Comparison of ENCODE assay signal across 37 cellular contexts in genomic region chr1:53417003-53417402, GRCh38. TPM values are rescaled to one million over a fixed set of nuclear protein-coding genes. Genes with fewer than 3 reads are reported as not detected.
DNase-seq lines count a peak whose midpoint lies in the region; ATAC-seq and TF ChIP-seq lines count a peak whose summit lies in the region.
"Had no signal": no experiment of that assay in that cellular context is flagged by ENCODE, and none has a peak within 500 bp of the region (broad histone marks: within the 10 kb centered on the region; RNA-seq: fewer than 3 reads in every experiment).

No MANE protein-coding gene starts in this region.

- H3K27ac ChIP-seq in GM23338 (ENCODE audit: low read depth), result 0 out of 2 replicates have a peak overlapping the region, but pooled peaks have one; percentile 21
- peak overlapping the region; percentile 16; the same call in 1 of the 2 replicates for H3K27ac ChIP-seq in HUES64 (ENCODE audit: low read depth, low read length)
- peak overlapping the region; percentile 13 for H3K27ac ChIP-seq in mesenchymal stem cell (ENCODE audit: low read length, poor library complexity, severe bottlenecking)
- H3K27ac ChIP-seq in effector memory CD4-positive, alpha-beta T cell (ENCODE audit: insufficient read depth, low read length, poor library complexity, severe bottlenecking), result no peak overlapping the region
- H3K27ac ChIP-seq in esophagus squamous epithelium, result no peak overlapping the region
- H3K27ac ChIP-seq: BLaER1 treated with 17β-estradiol and CSF1 and Interleukin-3, amounts not matched to agents 10 nM and 100 nM; KMS-11; Peyer's patch; prostate gland; sigmoid colon; tibial artery; vagina; VCaP had no signal

- H3K4me3 Mint-ChIP-seq in GM23338 (peak overlapping the region; percentile 10; the same call in 1 of the 3 replicates), brain (peak overlapping the region; percentile 53 to 68 (median 60))
- H3K4me3 Mint-ChIP-seq: activated naive CD8-positive, alpha-beta T cell; HFFc6; mesothelial cell of epicardium; naive B cell; T-helper 2 cell treated with Interferon-gamma antibody and Interleukin-4, amounts not matched to agents 5 μg/mL and 100 μg/mL, for 36 hours had no signal

- H3F3A ChIP-seq in GM23338 (replicated peaks; ENCODE audit: low read depth), result 0 out of 2 replicates have a peak, but pooled peaks cover 3% of the 10 kb centered on the region

- intact Hi-C loops in esophagus squamous epithelium (cut with DNase I), result no loop called here

- H3K14ac ChIP-seq in mesenchymal stem cell (ENCODE audit: low read length in 2 of 2), result no peak overlapping the region

- H2BK12ac ChIP-seq in mesenchymal stem cell (ENCODE audit: low read length in 2 of 2), result no peak overlapping the region

- no peak overlapping the region for H4K91ac ChIP-seq in mesenchymal stem cell (ENCODE audit: low read length)

- TF ChIP-seq CTCF in GM23338 (conservative IDR thresholded peaks at IDR 0.05; ENCODE audit: low read depth in 2 of 2) (no peak), brain (conservative IDR thresholded peaks at IDR 0.05) (no peak), esophagus squamous epithelium (IDR thresholded peaks at IDR 0.05) (no peak)

- DNase-seq in GM23338 (ENCODE audit: low spot score) (peak; percentile 53), mesenchymal stem cell (no peak), esophagus squamous epithelium (lab: John Stamatoyannopoulos, UW) (no peak), NCI-H2227 (lab: John Stamatoyannopoulos, UW; ENCODE audit: unreplicated experiment) (no peak)
- no peak for DNase-seq in effector memory CD4-positive, alpha-beta T cell
- DNase-seq: activated CD4-positive, alpha-beta T cell treated with anti-CD3 and anti-CD28 coated beads for 4 hours; activated effector memory CD4-positive, alpha-beta T cell treated with anti-CD3 and anti-CD28 coated beads, Interleukin-2, amount 50 U/mL, for 16 hours; COR-L47; DMS53; HFFc6; hippocampal formation; islet precursor cell; MM.1S; naive B cell; NCI-H1417 treated with DMSO at 0.1 percent for 48 hours; NCI-H2081 treated with DMSO at 0.1 percent for 48 hours; NCI-H82; occipital lobe; Peyer's patch; SHP77; sigmoid colon; stimulated activated CD4-positive, alpha-beta T cell treated with anti-CD3 and anti-CD28 coated beads, Interleukin-4, amount 100 ng/mL, for 1 hour; tibial artery had no signal

- TF ChIP-seq POLR2A in esophagus squamous epithelium (IDR thresholded peaks at IDR 0.05), result no peak

- H3K27me3 Mint-ChIP-seq in GM23338 (ENCODE audit: insufficient read depth, low read depth, poor library complexity) (peaks cover 13% of the 10 kb centered on the region), brain (peaks cover 11% of the 10 kb centered on the region)
- H3K27me3 Mint-ChIP-seq: activated naive CD8-positive, alpha-beta T cell had no signal

- no peak overlapping the region for H2BK15ac ChIP-seq in mesenchymal stem cell (ENCODE audit: low read depth, poor library complexity, severe bottlenecking)

- H4K8ac ChIP-seq in mesenchymal stem cell (ENCODE audit: low read length), result no peak overlapping the region

- H2AFZ ChIP-seq in GM23338 (no peak overlapping the region; the same call in 1 of the 2 replicates), mesenchymal stem cell (ENCODE audit: low read depth, low read length) (no peak overlapping the region)

- H2BK120ac ChIP-seq in mesenchymal stem cell (ENCODE audit: low read depth, low read length), result no peak overlapping the region

- H3K9ac ChIP-seq in HUES64 (ENCODE audit: low read depth, low read length), result no peak overlapping the region
- no peak overlapping the region for H3K9ac ChIP-seq in mesenchymal stem cell (ENCODE audit: low read length)
- H3K9ac ChIP-seq: BLaER1 treated with 17β-estradiol and CSF1 and Interleukin-3, amounts not matched to agents 10 nM and 100 nM; KMS-11 had no signal

- H3K36me3 ChIP-seq in GM23338 (ENCODE audit: insufficient read depth) (no peaks in the 10 kb centered on the region), HUES64 (ENCODE audit: insufficient read depth, low read length) (no peaks in the 10 kb centered on the region), mesenchymal stem cell (ENCODE audit: control insufficient read depth in 1 of 2, insufficient read depth in 2 of 2, low read depth in 1 of 2, low read length in 2 of 2) (no peaks in the 10 kb centered on the region), esophagus squamous epithelium (no peaks in the 10 kb centered on the region)
- H3K36me3 ChIP-seq in effector memory CD4-positive, alpha-beta T cell (ENCODE audit: control insufficient read depth, insufficient read depth, low read length), result no peaks in the 10 kb centered on the region
- H3K36me3 ChIP-seq: BLaER1 treated with 17β-estradiol and CSF1 and Interleukin-3, amounts not matched to agents 10 nM and 100 nM; Peyer's patch; prostate gland; sigmoid colon; tibial artery; vagina had no signal

- H3K79me2 ChIP-seq in GM23338 (replicated peaks; ENCODE audit: insufficient read depth), result no peaks in the 10 kb centered on the region

- no peaks in the 10 kb centered on the region for H4K20me1 ChIP-seq in GM23338 (replicated peaks; ENCODE audit: insufficient read depth)
- H4K20me1 ChIP-seq: BLaER1 treated with 17β-estradiol and CSF1 and Interleukin-3, amounts not matched to agents 10 nM and 100 nM had no signal

- peak; percentile 63 for ATAC-seq in GM23338

- H3K4ac ChIP-seq in mesenchymal stem cell (ENCODE audit: low read depth in 1 of 2, low read length in 2 of 2), result no peak overlapping the region

- peak overlapping the region; percentile 58 for H3K4me2 ChIP-seq in GM23338
- no peak overlapping the region for H3K4me2 ChIP-seq in mesenchymal stem cell (ENCODE audit: low read length, poor library complexity, severe bottlenecking)
- H3K4me2 ChIP-seq: KMS-11 had no signal

- H3K4me1 Mint-ChIP-seq in GM23338 (peaks cover 46% of the 10 kb centered on the region), brain (peaks cover 69% of the 10 kb centered on the region)
- H3K4me1 Mint-ChIP-seq: naive B cell had no signal

- H3K9me3 Mint-ChIP-seq in GM23338 (peaks cover 25% of the 10 kb centered on the region), brain (peaks cover 0 to 7% (median 4%) of the 10 kb centered on the region in 5 experiments)

- WGBS in HUES64, result 31% methylated on average over 7 of the region's 7 CpGs
- WGBS in mesenchymal stem cell, result 50% methylated on average over 6 of the region's 7 CpGs
- WGBS in esophagus squamous epithelium, 2 donors, result 47 to 74% methylated on average over 6 to 7 of the region's 7 CpGs

- H2BK5ac ChIP-seq in mesenchymal stem cell (ENCODE audit: low read depth, low read length, poor library complexity, severe bottlenecking), result no peak overlapping the region

- H2AK5ac ChIP-seq in mesenchymal stem cell (ENCODE audit: low read length, severe bottlenecking), result no peak overlapping the region

- peaks cover 32% of the 10 kb centered on the region for H3K4me1 ChIP-seq in GM23338 (ENCODE audit: insufficient read depth)
- H3K4me1 ChIP-seq in HUES64 (ENCODE audit: insufficient read depth, low read length), result peaks cover 30% of the 10 kb centered on the region
- peaks cover 24% of the 10 kb centered on the region for H3K4me1 ChIP-seq in mesenchymal stem cell (ENCODE audit: control insufficient read depth, insufficient read depth, low read depth, low read length)
- peaks cover 26% of the 10 kb centered on the region for H3K4me1 ChIP-seq in effector memory CD4-positive, alpha-beta T cell (ENCODE audit: control insufficient read depth, insufficient read depth, low read length, poor library complexity, severe bottlenecking)
- peaks cover 0 to 9% (median 0%) of the 10 kb centered on the region in 3 donors for H3K4me1 ChIP-seq in esophagus squamous epithelium
- H3K4me1 ChIP-seq: Peyer's patch, prostate gland, sigmoid colon, tibial artery, vagina had no signal

- H3K9me3 ChIP-seq in HUES64 (ENCODE audit: insufficient read depth, low read depth, low read length), result peaks cover 17% of the 10 kb centered on the region; the same call in 1 of the 2 replicates
- peaks cover 3% of the 10 kb centered on the region for H3K9me3 ChIP-seq in mesenchymal stem cell (ENCODE audit: control insufficient read depth, low read length)
- H3K9me3 ChIP-seq in effector memory CD4-positive, alpha-beta T cell (ENCODE audit: control insufficient read depth, low read length), result no peaks in the 10 kb centered on the region
- peaks cover 0 to 5% (median 0%) of the 10 kb centered on the region in 3 donors for H3K9me3 ChIP-seq in esophagus squamous epithelium
- H3K9me3 ChIP-seq: Peyer's patch, prostate gland, sigmoid colon, tibial artery, vagina had no signal

- peak overlapping the region in 1 of 2 experiments; percentile 49 for H3K18ac ChIP-seq in mesenchymal stem cell (ENCODE audit: low read depth in 1 of 2, low read length in 2 of 2)

- no peaks in the 10 kb centered on the region for H3K79me1 ChIP-seq in mesenchymal stem cell (replicated peaks; ENCODE audit: low read length, poor library complexity, severe bottlenecking)

- H3K36me3 Mint-ChIP-seq in GM23338 (ENCODE audit: low read depth) (peaks cover 31% of the 10 kb centered on the region), brain (no peaks in the 10 kb centered on the region)
- H3K36me3 Mint-ChIP-seq: activated naive CD8-positive, alpha-beta T cell; mesothelial cell of epicardium; naive B cell had no signal

- H3K27ac Mint-ChIP-seq in GM23338 (peak overlapping the region; percentile 33), brain (peak overlapping the region; percentile 24 to 88 (median 71))
- H3K27ac Mint-ChIP-seq: activated naive CD8-positive, alpha-beta T cell; HFFc6; mesothelial cell of epicardium; naive B cell; T-helper 2 cell treated with Interferon-gamma antibody and Interleukin-4, amounts not matched to agents 5 μg/mL and 100 μg/mL, for 36 hours had no signal

- H3K27me3 ChIP-seq in GM23338 (ENCODE audit: insufficient read depth) (no peaks in the 10 kb centered on the region), HUES64 (ENCODE audit: insufficient read depth, low read length) (no peaks in the 10 kb centered on the region), mesenchymal stem cell (ENCODE audit: control insufficient read depth in 1 of 2, insufficient read depth in 1 of 2, low read length in 2 of 2) (peaks cover 0 to 63% of the 10 kb centered on the region in 2 experiments), esophagus squamous epithelium (peaks cover 0 to 46% (median 3%) of the 10 kb centered on the region in 4 donors)
- no peaks in the 10 kb centered on the region for H3K27me3 ChIP-seq in effector memory CD4-positive, alpha-beta T cell (replicated peaks; ENCODE audit: control insufficient read depth, insufficient read depth, low read length, poor library complexity, severe bottlenecking)
- H3K27me3 ChIP-seq: BLaER1 treated with 17β-estradiol and CSF1 and Interleukin-3, amounts not matched to agents 10 nM and 100 nM; Peyer's patch; vagina had no signal

- no peaks in the 10 kb centered on the region for H3K9me2 ChIP-seq in GM23338 (ENCODE audit: insufficient read depth)

- H3K4me3 ChIP-seq in GM23338 (0 out of 2 replicates have a peak overlapping the region, but pooled peaks have one; percentile 7), HUES64 (ENCODE audit: low read length) (no peak overlapping the region), mesenchymal stem cell (ENCODE audit: insufficient read depth in 1 of 2, low read depth in 1 of 2, low read length in 2 of 2) (no peak overlapping the region), esophagus squamous epithelium (no peak overlapping the region)
- H3K4me3 ChIP-seq in effector memory CD4-positive, alpha-beta T cell (ENCODE audit: insufficient read depth, low read depth, low read length, poor library complexity, severe bottlenecking), result no peak overlapping the region
- H3K4me3 ChIP-seq: BLaER1 treated with 17β-estradiol and CSF1 and Interleukin-3, amounts not matched to agents 10 nM and 100 nM; Peyer's patch; prostate gland; sigmoid colon; tibial artery; vagina had no signal

- no peak overlapping the region for H3K23ac ChIP-seq in mesenchymal stem cell (ENCODE audit: low read length in 2 of 2)

RNA-seq across cellular contexts. Expression of gene DMRTB1, which starts 42.2 kb away (rescaled TPM):
- total RNA-seq in GM23338 (2014; rRNA removed; shearing (Covaris generic)), result 1.2 TPM in 1 of 2 replicates, not detected in the other
- polyA plus RNA-seq in GM23338 (2016; fragmentation: Nextera tagmentation; extraction: Ambion mirVana), result 0.27 and 0.49 TPM in 2 replicates
- polyA plus RNA-seq in HUES64 (2013, experiment 1 of 2), result not detected
- 0.13 TPM for polyA plus RNA-seq in HUES64 (2013, experiment 2 of 2)
- polyA plus RNA-seq in brain (ENCODE audit: insufficient read depth, low read depth, low replicate concordance), result not detected
- polyA plus RNA-seq in mesenchymal stem cell (2013, experiment 1 of 2), result not detected
- polyA plus RNA-seq in mesenchymal stem cell (2013, experiment 2 of 2), result not detected
- total RNA-seq in esophagus squamous epithelium, result not detected
- total RNA-seq: activated CD8-positive, alpha-beta memory T cell treated with anti-CD3 and anti-CD28 coated beads for 36 hours; bronchial epithelial cell; HFFc6; liver; mesothelial cell of epicardium; occipital lobe; Peyer's patch; sigmoid colon; vagina had no signal
- polyA plus RNA-seq: AG04450, liver, sigmoid colon had no signal

Comparison
In these comparisons a context has a peak if more than half of its experiments do, and no peak if none do; other contexts are left out.
1. H3K27ac ChIP-seq: peak in GM23338 (single experiment), HUES64 (single experiment) and mesenchymal stem cell (single experiment); none in effector memory CD4-positive, alpha-beta T cell (single experiment) and esophagus squamous epithelium (0 of 4).